Comparison of ENCODE assay signal across 22 cellular contexts in the genomic region with DNA sequence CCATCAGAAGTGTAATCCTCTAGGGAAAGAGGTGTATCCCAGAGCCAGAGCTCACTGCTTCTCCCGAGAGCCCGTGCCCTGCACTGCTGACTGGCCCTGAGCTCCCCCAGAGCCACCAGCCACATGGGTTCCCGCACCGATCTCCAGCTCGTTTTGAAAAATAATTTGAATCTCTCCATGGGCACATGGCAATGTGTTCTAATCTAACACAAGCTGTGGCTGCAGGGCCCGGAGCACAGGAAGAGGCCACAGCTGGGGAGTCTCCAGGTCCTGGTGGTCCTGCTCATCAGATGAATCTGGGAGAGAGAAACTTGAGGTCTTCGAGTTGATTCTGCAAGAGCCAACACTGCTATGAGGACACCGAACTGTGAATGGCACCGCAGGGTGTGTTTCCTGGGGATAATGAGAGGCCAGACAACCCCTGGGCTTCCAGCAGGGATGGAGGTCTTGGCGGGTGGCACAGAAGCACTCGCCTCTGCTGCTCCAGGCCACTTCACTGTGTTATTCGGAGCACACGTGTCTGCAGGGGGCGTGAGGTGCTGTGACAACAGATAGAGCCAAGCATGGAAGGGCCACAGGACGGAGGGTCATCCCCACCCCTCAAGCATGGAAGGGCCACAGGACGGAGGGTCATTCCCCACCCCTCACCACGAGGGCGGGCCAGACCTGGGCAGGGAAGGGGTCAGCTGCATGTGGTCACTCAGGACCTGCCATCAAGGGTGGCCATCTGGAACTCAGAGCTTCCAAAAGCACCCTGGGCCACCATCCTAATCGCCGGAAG.
DNase-seq lines count a peak whose midpoint lies in the region; ATAC-seq, FAIRE-seq and TF ChIP-seq lines count a peak whose summit lies in the region.
"Had no signal": no experiment of that assay in that cellular context is flagged by ENCODE, and none has a peak within 500 bp of the region (broad histone marks: within the 10 kb centered on the region; RNA-seq: fewer than 3 reads in every experiment).

No MANE protein-coding gene starts in this region.

- TF ChIP-seq CTCF in H9 (conservative IDR thresholded peaks at IDR 0.05): no peak
- TF ChIP-seq CTCF in HepG2 (CRISPR knock-in tag; IDR thresholded peaks at IDR 0.05): 0 out of 2 replicates have a peak, but pooled peaks have one; percentile 22

- no peak for FAIRE-seq in HepG2 (lab: Jason Lieb, UNC)
- FAIRE-seq: GM12892, keratinocyte had no signal

- no peak overlapping the region for H3K18ac ChIP-seq in H9 (ENCODE audit: insufficient read length, low read depth, low read length)

- H4K20me1 ChIP-seq in BLaER1 treated with 17β-estradiol and CSF1 and Interleukin-3, amounts not matched to agents 10 nM and 100 nM: no peaks in the 10 kb centered on the region
- H4K20me1 ChIP-seq in H9 (ENCODE audit: control insufficient read depth, insufficient read depth, insufficient read length) (no peaks in the 10 kb centered on the region), HepG2 (ENCODE audit: insufficient read depth, low read length) (no peaks in the 10 kb centered on the region; the same call in 1 of the 2 replicates)

- H3K9me3 ChIP-seq in BLaER1 treated with 17β-estradiol and CSF1 and Interleukin-3, amounts not matched to agents 10 nM and 100 nM (replicated peaks in 1 of 11): peaks cover 0 to 20% (median 7%) of the 10 kb centered on the region in 11 experiments; a peak in 7 of 22 replicates
- no peaks in the 10 kb centered on the region for H3K9me3 ChIP-seq in H9 (ENCODE audit: control insufficient read depth, low read depth, low read length)
- no peaks in the 10 kb centered on the region for H3K9me3 ChIP-seq in HepG2 (ENCODE audit: low read length)
- H3K9me3 ChIP-seq: SJSA1 had no signal

- H3K79me2 ChIP-seq in H9 (ENCODE audit: insufficient read depth, low read length) (no peaks in the 10 kb centered on the region), HepG2 (ENCODE audit: insufficient read depth, low read length) (no peaks in the 10 kb centered on the region)
- H3K79me2 ChIP-seq: hepatocyte had no signal

- no peak for ATAC-seq in HepG2
- no peak for ATAC-seq in sciatic nerve
- no peak for ATAC-seq in effector memory CD8-positive, alpha-beta T cell (replicated peaks)
- no peak for ATAC-seq in GM21825 (IDR thresholded peaks at IDR 0.05; ENCODE audit: unreplicated experiment)
- no peak for ATAC-seq in HG02870 (IDR thresholded peaks at IDR 0.05; ENCODE audit: unreplicated experiment)

- H3K4me3 Mint-ChIP-seq in H9: no peak overlapping the region; a peak in 1 of 5 replicates
- no peak overlapping the region for H3K4me3 Mint-ChIP-seq in effector memory CD8-positive, alpha-beta T cell
- H3K4me3 Mint-ChIP-seq: B cell had no signal

- no peak for TF ChIP-seq EP300 in HepG2 (IDR thresholded peaks at IDR 0.05; ENCODE audit: low read depth in 2 of 2, low read length in 2 of 2)
- TF ChIP-seq EP300 in HepG2 (CRISPR knock-in tag; IDR thresholded peaks at IDR 0.05; ENCODE audit: borderline replicate concordance): no peak

- no peak overlapping the region for H2BK12ac ChIP-seq in H9 (ENCODE audit: insufficient read length, low read depth, low read length)

- H2BK120ac ChIP-seq in H9 (ENCODE audit: low read depth, low read length, poor library complexity, severe bottlenecking): no peak overlapping the region

- no peak overlapping the region for H3K23ac ChIP-seq in H9 (ENCODE audit: insufficient read length, low read depth, low read length)

- no TSS peak for BruUV-seq in HepG2 (replicated peaks; lab: Mats Ljungman, UMichigan)

- H4K8ac ChIP-seq in H9 (replicated peaks; ENCODE audit: insufficient read length, low read depth, low read length): no peak overlapping the region

- no peak overlapping the region for H4K91ac ChIP-seq in H9 (ENCODE audit: insufficient read length, low read depth, low read length)

- no peak overlapping the region for H4K5ac ChIP-seq in H9 (ENCODE audit: insufficient read length, low read depth, low read length)

- no peak overlapping the region for H3K56ac ChIP-seq in H9 (ENCODE audit: insufficient read length, low read depth, low read length)

- peak; percentile 25 for DNase-seq in H9
- no peak for DNase-seq in HepG2 (ENCODE audit: low spot score)
- DNase-seq in sciatic nerve (ENCODE audit: low spot score): peak; percentile 39
- no peak for DNase-seq in effector memory CD8-positive, alpha-beta T cell
- DNase-seq in NCI-H1105 (lab: John Stamatoyannopoulos, UW): no peak
- DNase-seq: activated CD4-positive, alpha-beta T cell treated with anti-CD3 and anti-CD28 coated beads for 1 hour; activated T-cell treated with anti-CD3 and anti-CD28 coated beads for 4 hours; caudate nucleus; effector memory CD4-positive, alpha-beta T cell; IMR-90; NCI-H2107; NCI-H524 treated with DMSO at 0.1 percent for 48 hours; stimulated activated CD4-positive, alpha-beta T cell treated with anti-CD3 and anti-CD28 coated beads, Interleukin-4, amount 100 ng/mL, for 1 hour; T-helper 9 cell had no signal

- no peak overlapping the region for H3K27ac ChIP-seq in BLaER1 treated with 17β-estradiol and CSF1 and Interleukin-3, amounts not matched to agents 10 nM and 100 nM
- no peak overlapping the region for H3K27ac ChIP-seq in H9 (ENCODE audit: insufficient read length, low read depth, low read length)
- H3K27ac ChIP-seq in HepG2 (ENCODE audit: extremely low read length, insufficient read depth, low read length): no peak overlapping the region
- H3K27ac ChIP-seq: hepatocyte, SJSA1 had no signal

- in situ Hi-C loops in HepG2 (cut with HindIII; ENCODE audit: extremely low pct_ligation_motif_present, low pct_unique_long_range_greater_than_20kb): no loop called here

- no peak for TF ChIP-seq RAD21 in HepG2 (CRISPR knock-in tag; IDR thresholded peaks at IDR 0.05)

- no peak overlapping the region for H2AFZ ChIP-seq in H9 (ENCODE audit: low read length)
- H2AFZ ChIP-seq in HepG2 (ENCODE audit: low read length): no peak overlapping the region
- H2AFZ ChIP-seq: hepatocyte had no signal

- peak overlapping the region in 1 of 3 experiments; percentile 23; a peak in 1 of 7 replicates for H3K27ac Mint-ChIP-seq in H9
- no peak overlapping the region for H3K27ac Mint-ChIP-seq in effector memory CD8-positive, alpha-beta T cell
- H3K27ac Mint-ChIP-seq: B cell had no signal

- no CpG with 5 or more reads among the region's 20 CpGs for WGBS in H9 (ENCODE audit: extremely low coverage, insufficient read length, low lambda C conversion rate)
- WGBS in HepG2 (ENCODE audit: low lambda C conversion rate): 13% methylated on average over 16 of the region's 20 CpGs

- H2BK20ac ChIP-seq in H9 (ENCODE audit: low read depth, low read length, poor library complexity, severe bottlenecking): no peak overlapping the region

- peaks cover 10% of the 10 kb centered on the region for H3K27me3 Mint-ChIP-seq in H9 (ENCODE audit: low read depth)
- H3K27me3 Mint-ChIP-seq in effector memory CD8-positive, alpha-beta T cell: peaks cover 7 to 44% of the 10 kb centered on the region in 2 donors

- H3K4me3 ChIP-seq in BLaER1 treated with 17β-estradiol and CSF1 and Interleukin-3, amounts not matched to agents 10 nM and 100 nM: no peak overlapping the region
- no peak overlapping the region for H3K4me3 ChIP-seq in HepG2 (replicated peaks in 1 of 3; ENCODE audit: insufficient read depth in 1 of 3, low read depth in 2 of 3, low read length in 3 of 3)
- H3K4me3 ChIP-seq: hepatocyte, SJSA1 had no signal

- intact Hi-C loops in HepG2 (cut with micrococcal nuclease; ENCODE audit: unreplicated experiment) (no loop called here), sciatic nerve (cut with DNase I) (no loop called here)

- no peak for TF ChIP-seq POLR2A in HepG2 (IDR thresholded peaks at IDR 0.05; ENCODE audit: insufficient read depth in 1 of 2, low read depth in 2 of 2, low read length in 2 of 2)

- H2BK15ac ChIP-seq in H9 (ENCODE audit: low read depth, low read length): no peak overlapping the region

- peaks cover 0 to 4% (median 0%) of the 10 kb centered on the region in 3 experiments; a peak in 2 of 7 replicates for H3K36me3 Mint-ChIP-seq in H9 (ENCODE audit: insufficient read depth in 1 of 3, low read depth in 3 of 3)
- H3K36me3 Mint-ChIP-seq in effector memory CD8-positive, alpha-beta T cell (ENCODE audit: insufficient read depth): no peaks in the 10 kb centered on the region

- H3K4me1 ChIP-seq in BLaER1 treated with 17β-estradiol and CSF1 and Interleukin-3, amounts not matched to agents 10 nM and 100 nM: peaks cover 0 to 30% (median 21%) of the 10 kb centered on the region in 10 experiments; a peak in 17 of 20 replicates
- H3K4me1 ChIP-seq in H9 (ENCODE audit: insufficient read depth, low read length) (peaks cover 2% of the 10 kb centered on the region; the same call in 1 of the 2 replicates), HepG2 (ENCODE audit: insufficient read depth, low read length) (no peaks in the 10 kb centered on the region)

- no peaks in the 10 kb centered on the region for H3K36me3 ChIP-seq in BLaER1 treated with 17β-estradiol and CSF1 and Interleukin-3, amounts not matched to agents 10 nM and 100 nM
- H3K36me3 ChIP-seq in HepG2 (replicated peaks in 1 of 2; ENCODE audit: control insufficient read depth in 1 of 2, insufficient read depth in 2 of 2, low read length in 2 of 2): no peaks in the 10 kb centered on the region
- H3K36me3 ChIP-seq: SJSA1 had no signal

- peak overlapping the region in 8 of 11 experiments; percentile 4 to 52 (median 34); a peak in 9 of 22 replicates for H3K4me2 ChIP-seq in BLaER1 treated with 17β-estradiol and CSF1 and Interleukin-3, amounts not matched to agents 10 nM and 100 nM
- H3K4me2 ChIP-seq in H9 (ENCODE audit: insufficient read depth, insufficient read length, low read length) (no peak overlapping the region), HepG2 (ENCODE audit: low read depth, low read length) (no peak overlapping the region)
- H3K4me2 ChIP-seq: hepatocyte had no signal

- POLR2A ChIA-PET in HepG2 (lab: Yijun Ruan, JAX): no interaction called here

- no peak overlapping the region for H3K4ac ChIP-seq in H9 (ENCODE audit: low read depth, low read length)

- H2BK5ac ChIP-seq in H9 (ENCODE audit: insufficient read length, low read length): no peak overlapping the region

- peaks cover 31 to 32% of the 10 kb centered on the region in 2 experiments for H3K4me1 Mint-ChIP-seq in H9
- peaks cover 0 to 2% of the 10 kb centered on the region in 2 donors for H3K4me1 Mint-ChIP-seq in effector memory CD8-positive, alpha-beta T cell (ENCODE audit: low read depth in 2 of 2)
- H3K4me1 Mint-ChIP-seq: B cell had no signal

- H3K23me2 ChIP-seq in H9 (ENCODE audit: insufficient read length, low read depth, low read length, poor library complexity, severe bottlenecking): no peaks in the 10 kb centered on the region

- H3K9ac ChIP-seq in BLaER1 treated with 17β-estradiol and CSF1 and Interleukin-3, amounts not matched to agents 10 nM and 100 nM: no peak overlapping the region
- H3K9ac ChIP-seq in H9 (ENCODE audit: extremely low read depth, insufficient read length, low read length): no peak overlapping the region
- no peak overlapping the region for H3K9ac ChIP-seq in HepG2 (ENCODE audit: insufficient read depth, low read depth, low read length)

- CTCF ChIA-PET in HepG2 (lab: Yijun Ruan, JAX; ENCODE audit: low intra/inter-chr PET ratio, low total read pairs): no interaction called here

- no peaks in the 10 kb centered on the region for H3K27me3 ChIP-seq in BLaER1 treated with 17β-estradiol and CSF1 and Interleukin-3, amounts not matched to agents 10 nM and 100 nM
- H3K27me3 ChIP-seq in H9 (ENCODE audit: insufficient read depth, low read length): no peaks in the 10 kb centered on the region
- H3K27me3 ChIP-seq in HepG2 (ENCODE audit: control insufficient read depth in 1 of 2, insufficient read depth in 2 of 2, low read length in 2 of 2): peaks cover 11 to 52% of the 10 kb centered on the region in 2 experiments
- H3K27me3 ChIP-seq: hepatocyte had no signal

- H3K14ac ChIP-seq in H9 (ENCODE audit: insufficient read depth, low read length): no peak overlapping the region

- H2AK5ac ChIP-seq in H9 (ENCODE audit: insufficient read length, low read length): no peak overlapping the region

- H3T11ph ChIP-seq in H9 (ENCODE audit: low read length): no peak overlapping the region

- H3K9me3 Mint-ChIP-seq in H9: peaks cover 0 to 5% of the 10 kb centered on the region in 2 experiments
- H3K9me3 Mint-ChIP-seq in effector memory CD8-positive, alpha-beta T cell: no peaks in the 10 kb centered on the region

- no peaks in the 10 kb centered on the region for H3K79me1 ChIP-seq in H9 (ENCODE audit: insufficient read depth, low read depth, low read length, poor library complexity, severe bottlenecking)

Comparison
In these comparisons a context has a peak if more than half of its experiments do, and no peak if none do; other contexts are left out.
1. H3K4me2 ChIP-seq: peak in BLaER1 treated with 17β-estradiol and CSF1 and Interleukin-3, amounts not matched to agents 10 nM and 100 nM (8 of 11); none in H9 (single experiment) and HepG2 (single experiment).
2. DNase-seq: peak in H9 (single experiment) and sciatic nerve (single experiment); none in HepG2 (single experiment), effector memory CD8-positive, alpha-beta T cell (0 of 3) and NCI-H1105 (single experiment).